Comparison of ENCODE assay signal across 8 cellular contexts in genomic region chr17:28661635-28662526, GRCh38. TPM values are rescaled to one million over a fixed set of nuclear protein-coding genes. Genes with fewer than 3 reads are reported as not detected.
DNase-seq lines count a peak whose midpoint lies in the region; ATAC-seq and TF ChIP-seq lines count a peak whose summit lies in the region.

Gene SDF2, minus strand, starts transcription at chr17:28661906. Its CDS starts 30 bp downstream, at chr17:28661876.
Gene SUPT6H, plus strand, starts transcription at chr17:28662205. Its CDS starts 11,197 bp downstream, at chr17:28673402.

- H3K9me3 Mint-ChIP-seq in activated naive CD4-positive, alpha-beta T cell treated with anti-CD3 and anti-CD28 coated beads, Interleukin-2, amount 50 U/mL, for 24 hours = no peaks in the 10 kb centered on the region
- no peaks in the 10 kb centered on the region for H3K9me3 Mint-ChIP-seq in osteocyte (ENCODE audit: unreplicated experiment)

- no peaks in the 10 kb centered on the region for H3K27me3 Mint-ChIP-seq in activated naive CD4-positive, alpha-beta T cell treated with anti-CD3 and anti-CD28 coated beads, Interleukin-2, amount 50 U/mL, for 24 hours
- H3K27me3 Mint-ChIP-seq in osteocyte (ENCODE audit: unreplicated experiment) = no peaks in the 10 kb centered on the region

- peaks cover 11% of the 10 kb centered on the region for H3K36me3 Mint-ChIP-seq in activated naive CD4-positive, alpha-beta T cell treated with anti-CD3 and anti-CD28 coated beads, Interleukin-2, amount 50 U/mL, for 24 hours
- H3K36me3 Mint-ChIP-seq in osteocyte (ENCODE audit: unreplicated experiment) = peaks cover 15% of the 10 kb centered on the region

- H3K27me3 ChIP-seq in thoracic aorta (replicated peaks; ENCODE audit: insufficient read depth) = no peaks in the 10 kb centered on the region

- peak; percentile 84 for ATAC-seq in HG02588 (IDR thresholded peaks at IDR 0.05; ENCODE audit: unreplicated experiment)
- peak; percentile 90 for ATAC-seq in SK-N-SH treated with all-trans-retinoic acid at 6 μM for 48 hours
- ATAC-seq in thoracic aorta (ENCODE audit: insufficient number of reproducible peaks, low FRiP score, low read depth) = peak; percentile 87

- peak within 1 kb of the TSS; percentile 81 for H3K4me3 ChIP-seq in thoracic aorta

- H3K4me1 Mint-ChIP-seq in activated naive CD4-positive, alpha-beta T cell treated with anti-CD3 and anti-CD28 coated beads, Interleukin-2, amount 50 U/mL, for 24 hours = peaks cover 63% of the 10 kb centered on the region
- peaks cover 42% of the 10 kb centered on the region for H3K4me1 Mint-ChIP-seq in osteocyte (ENCODE audit: unreplicated experiment)

- H3K9me3 ChIP-seq in thoracic aorta = no peaks in the 10 kb centered on the region

- DNase-seq in GM10266 (ENCODE audit: extremely low spot score) (peak; percentile 94), NCI-H1092 treated with DMSO at 0.1 percent for 48 hours (lab: John Stamatoyannopoulos, UW) (peak; percentile 93), glomerular endothelial cell (ENCODE audit: extremely low read depth, low read depth, low spot score) (peak; percentile 47), osteocyte (ENCODE audit: extremely low spot score, unreplicated experiment) (peak; percentile 95), thoracic aorta (ENCODE audit: low spot score) (peak; percentile 76)

- H3K4me3 Mint-ChIP-seq in activated naive CD4-positive, alpha-beta T cell treated with anti-CD3 and anti-CD28 coated beads, Interleukin-2, amount 50 U/mL, for 24 hours = peak within 1 kb of the TSS; percentile 99
- H3K4me3 Mint-ChIP-seq in osteocyte (ENCODE audit: unreplicated experiment) = peak within 1 kb of the TSS; percentile 99

- peak within 1 kb of the TSS; percentile 100 for H3K27ac Mint-ChIP-seq in activated naive CD4-positive, alpha-beta T cell treated with anti-CD3 and anti-CD28 coated beads, Interleukin-2, amount 50 U/mL, for 24 hours
- H3K27ac Mint-ChIP-seq in osteocyte (ENCODE audit: unreplicated experiment) = peak within 1 kb of the TSS; percentile 100

- TF ChIP-seq CTCF in GM10266 (IDR thresholded peaks at IDR 0.05; ENCODE audit: control insufficient read depth, insufficient read depth, low read depth, missing control alignments) (no peak), osteocyte (IDR thresholded peaks at IDR 0.05) (no peak), thoracic aorta (IDR thresholded peaks at IDR 0.05) (no peak)

- H3K36me3 ChIP-seq in thoracic aorta = peaks cover 11% of the 10 kb centered on the region

- H3K27ac ChIP-seq in thoracic aorta = peak within 1 kb of the TSS; percentile 95 to 98

- peaks cover 17 to 38% of the 10 kb centered on the region in 2 donors for H3K4me1 ChIP-seq in thoracic aorta (ENCODE audit: control insufficient read depth in 1 of 2, low read depth in 2 of 2)

TF ChIP-seq in SK-N-SH treated with all-trans-retinoic acid at 6 μM for 48 hours, 23 proteins besides CTCF, POLR2A, EP300 and RAD21:
- TF ChIP-seq, protein P1, sequence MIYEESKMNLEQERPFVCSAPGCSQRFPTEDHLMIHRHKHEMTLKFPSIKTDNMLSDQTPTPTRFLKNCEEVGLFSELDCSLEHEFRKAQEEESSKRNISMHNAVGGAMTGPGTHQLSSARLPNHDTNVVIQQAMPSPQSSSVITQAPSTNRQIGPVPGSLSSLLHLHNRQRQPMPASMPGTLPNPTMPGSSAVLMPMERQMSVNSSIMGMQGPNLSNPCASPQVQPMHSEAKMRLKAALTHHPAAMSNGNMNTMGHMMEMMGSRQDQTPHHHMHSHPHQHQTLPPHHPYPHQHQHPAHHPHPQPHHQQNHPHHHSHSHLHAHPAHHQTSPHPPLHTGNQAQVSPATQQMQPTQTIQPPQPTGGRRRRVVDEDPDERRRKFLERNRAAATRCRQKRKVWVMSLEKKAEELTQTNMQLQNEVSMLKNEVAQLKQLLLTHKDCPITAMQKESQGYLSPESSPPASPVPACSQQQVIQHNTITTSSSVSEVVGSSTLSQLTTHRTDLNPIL (CRISPR knock-in tag; IDR thresholded peaks at IDR 0.05; ENCODE audit: low read depth) = 0 out of 2 replicates have a peak, but pooled peaks have one; percentile 10
- TF ChIP-seq CSRNP3 (CRISPR knock-in tag; IDR thresholded peaks at IDR 0.05) = no peak

RNA-seq across cellular contexts. Expression of gene SDF2, which starts in this region (rescaled TPM):
- total RNA-seq in glomerular endothelial cell = 54.4 and 58.6 TPM in 2 replicates
- total RNA-seq in osteocyte = 71.0 and 73.0 TPM in 2 replicates
- total RNA-seq in thoracic aorta = 10 to 100 TPM; 52.3 to 53.1 TPM

RNA-seq across cellular contexts. Expression of gene SUPT6H, which starts in this region (rescaled TPM):
- 49.1 and 65.2 TPM in 2 replicates for total RNA-seq in glomerular endothelial cell
- 91.2 and 92.0 TPM in 2 replicates for total RNA-seq in osteocyte
- 100 to 1,000 TPM in 1 of 2 donors, 10 to 100 TPM in 1; 45.6 to 133 TPM for total RNA-seq in thoracic aorta

Comparison
In these comparisons a context has a peak if more than half of its experiments do, and no peak if none do; other contexts are left out.
1. Peak in every context shown above with its lines: DNase-seq, ATAC-seq, H3K4me3 ChIP-seq and H3K27ac ChIP-seq.